Comparison of ENCODE assay signal across 1 cellular context in the genomic region with DNA sequence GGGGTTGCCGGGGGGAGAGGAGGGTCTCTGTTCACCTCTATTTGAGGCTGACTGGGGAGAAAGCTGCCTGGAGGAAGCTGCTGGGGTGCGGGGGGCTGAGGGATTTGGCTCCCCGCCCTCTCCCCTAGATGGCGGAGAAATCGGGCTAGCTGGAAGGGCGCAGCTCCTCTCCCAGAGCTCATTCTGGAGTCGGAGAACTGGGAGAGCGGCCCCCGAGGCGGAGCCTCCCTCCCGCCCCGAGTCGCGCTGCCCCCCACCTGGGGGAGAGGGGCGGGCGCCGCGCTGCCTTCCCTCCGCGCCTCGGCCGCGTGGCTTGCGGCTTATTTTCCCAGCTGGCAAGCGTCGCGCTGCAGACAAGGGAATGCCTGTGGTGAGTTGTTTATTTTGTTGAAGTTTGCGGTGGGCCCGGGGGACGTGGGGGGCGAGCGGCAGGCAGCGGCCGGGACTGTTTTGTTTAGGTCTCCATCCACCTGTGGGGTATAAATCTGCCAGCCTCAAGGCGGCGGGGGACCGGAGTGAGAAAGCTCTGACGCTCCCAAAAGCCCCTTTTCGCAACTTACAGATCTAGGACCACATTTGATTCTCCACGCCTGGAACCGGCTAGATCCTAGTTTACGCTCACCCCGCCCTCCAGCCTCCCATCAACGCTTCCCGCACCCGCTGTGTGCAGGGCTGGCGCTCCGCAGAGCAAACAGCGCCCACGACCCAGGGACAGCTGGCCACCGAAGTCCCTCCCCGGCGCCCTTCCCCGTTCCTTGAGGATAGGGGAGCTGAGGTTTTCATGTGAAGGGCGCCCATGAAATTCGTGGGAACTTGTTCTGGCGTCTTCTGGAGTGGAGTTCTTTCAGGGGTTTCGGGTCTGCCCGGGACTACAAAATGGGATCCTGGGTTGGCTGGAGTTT.
TF ChIP-seq lines count a peak whose summit lies in the region.

No MANE protein-coding gene starts in this region.

TF ChIP-seq in HEK293, 187 proteins besides CTCF, POLR2A, EP300 and RAD21 (continued from another document):
- TF ChIP-seq, protein P1, sequence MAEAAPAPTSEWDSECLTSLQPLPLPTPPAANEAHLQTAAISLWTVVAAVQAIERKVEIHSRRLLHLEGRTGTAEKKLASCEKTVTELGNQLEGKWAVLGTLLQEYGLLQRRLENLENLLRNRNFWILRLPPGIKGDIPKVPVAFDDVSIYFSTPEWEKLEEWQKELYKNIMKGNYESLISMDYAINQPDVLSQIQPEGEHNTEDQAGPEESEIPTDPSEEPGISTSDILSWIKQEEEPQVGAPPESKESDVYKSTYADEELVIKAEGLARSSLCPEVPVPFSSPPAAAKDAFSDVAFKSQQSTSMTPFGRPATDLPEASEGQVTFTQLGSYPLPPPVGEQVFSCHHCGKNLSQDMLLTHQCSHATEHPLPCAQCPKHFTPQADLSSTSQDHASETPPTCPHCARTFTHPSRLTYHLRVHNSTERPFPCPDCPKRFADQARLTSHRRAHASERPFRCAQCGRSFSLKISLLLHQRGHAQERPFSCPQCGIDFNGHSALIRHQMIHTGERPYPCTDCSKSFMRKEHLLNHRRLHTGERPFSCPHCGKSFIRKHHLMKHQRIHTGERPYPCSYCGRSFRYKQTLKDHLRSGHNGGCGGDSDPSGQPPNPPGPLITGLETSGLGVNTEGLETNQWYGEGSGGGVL (tag by site-specific recombination; IDR thresholded peaks at IDR 0.05) = peak; percentile 97
- 0 out of 2 replicates have a peak, but pooled peaks have one; percentile 51 for TF ChIP-seq ZNF768 (tag by site-specific recombination; IDR thresholded peaks at IDR 0.05)
- TF ChIP-seq, protein P2, sequence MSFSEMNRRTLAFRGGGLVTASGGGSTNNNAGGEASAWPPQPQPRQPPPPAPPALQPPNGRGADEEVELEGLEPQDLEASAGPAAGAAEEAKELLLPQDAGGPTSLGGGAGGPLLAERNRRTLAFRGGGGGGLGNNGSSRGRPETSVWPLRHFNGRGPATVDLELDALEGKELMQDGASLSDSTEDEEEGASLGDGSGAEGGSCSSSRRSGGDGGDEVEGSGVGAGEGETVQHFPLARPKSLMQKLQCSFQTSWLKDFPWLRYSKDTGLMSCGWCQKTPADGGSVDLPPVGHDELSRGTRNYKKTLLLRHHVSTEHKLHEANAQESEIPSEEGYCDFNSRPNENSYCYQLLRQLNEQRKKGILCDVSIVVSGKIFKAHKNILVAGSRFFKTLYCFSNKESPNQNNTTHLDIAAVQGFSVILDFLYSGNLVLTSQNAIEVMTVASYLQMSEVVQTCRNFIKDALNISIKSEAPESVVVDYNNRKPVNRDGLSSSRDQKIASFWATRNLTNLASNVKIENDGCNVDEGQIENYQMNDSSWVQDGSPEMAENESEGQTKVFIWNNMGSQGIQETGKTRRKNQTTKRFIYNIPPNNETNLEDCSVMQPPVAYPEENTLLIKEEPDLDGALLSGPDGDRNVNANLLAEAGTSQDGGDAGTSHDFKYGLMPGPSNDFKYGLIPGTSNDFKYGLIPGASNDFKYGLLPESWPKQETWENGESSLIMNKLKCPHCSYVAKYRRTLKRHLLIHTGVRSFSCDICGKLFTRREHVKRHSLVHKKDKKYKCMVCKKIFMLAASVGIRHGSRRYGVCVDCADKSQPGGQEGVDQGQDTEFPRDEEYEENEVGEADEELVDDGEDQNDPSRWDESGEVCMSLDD (tag by site-specific recombination; IDR thresholded peaks at IDR 0.05) = peak; percentile 97
- TF ChIP-seq, protein P3, sequence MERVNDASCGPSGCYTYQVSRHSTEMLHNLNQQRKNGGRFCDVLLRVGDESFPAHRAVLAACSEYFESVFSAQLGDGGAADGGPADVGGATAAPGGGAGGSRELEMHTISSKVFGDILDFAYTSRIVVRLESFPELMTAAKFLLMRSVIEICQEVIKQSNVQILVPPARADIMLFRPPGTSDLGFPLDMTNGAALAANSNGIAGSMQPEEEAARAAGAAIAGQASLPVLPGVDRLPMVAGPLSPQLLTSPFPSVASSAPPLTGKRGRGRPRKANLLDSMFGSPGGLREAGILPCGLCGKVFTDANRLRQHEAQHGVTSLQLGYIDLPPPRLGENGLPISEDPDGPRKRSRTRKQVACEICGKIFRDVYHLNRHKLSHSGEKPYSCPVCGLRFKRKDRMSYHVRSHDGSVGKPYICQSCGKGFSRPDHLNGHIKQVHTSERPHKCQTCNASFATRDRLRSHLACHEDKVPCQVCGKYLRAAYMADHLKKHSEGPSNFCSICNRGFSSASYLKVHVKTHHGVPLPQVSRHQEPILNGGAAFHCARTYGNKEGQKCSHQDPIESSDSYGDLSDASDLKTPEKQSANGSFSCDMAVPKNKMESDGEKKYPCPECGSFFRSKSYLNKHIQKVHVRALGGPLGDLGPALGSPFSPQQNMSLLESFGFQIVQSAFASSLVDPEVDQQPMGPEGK (tag by site-specific recombination; IDR thresholded peaks at IDR 0.05) = peak; percentile 97
- peak; percentile 36; the same call in 1 of the 2 replicates for TF ChIP-seq HOXD13 (CRISPR knock-in tag; IDR thresholded peaks at IDR 0.05; ENCODE audit: borderline replicate concordance)
- TF ChIP-seq WT1 (tag by site-specific recombination; IDR thresholded peaks at IDR 0.05) = peak; percentile 29
- TF ChIP-seq, protein P4, sequence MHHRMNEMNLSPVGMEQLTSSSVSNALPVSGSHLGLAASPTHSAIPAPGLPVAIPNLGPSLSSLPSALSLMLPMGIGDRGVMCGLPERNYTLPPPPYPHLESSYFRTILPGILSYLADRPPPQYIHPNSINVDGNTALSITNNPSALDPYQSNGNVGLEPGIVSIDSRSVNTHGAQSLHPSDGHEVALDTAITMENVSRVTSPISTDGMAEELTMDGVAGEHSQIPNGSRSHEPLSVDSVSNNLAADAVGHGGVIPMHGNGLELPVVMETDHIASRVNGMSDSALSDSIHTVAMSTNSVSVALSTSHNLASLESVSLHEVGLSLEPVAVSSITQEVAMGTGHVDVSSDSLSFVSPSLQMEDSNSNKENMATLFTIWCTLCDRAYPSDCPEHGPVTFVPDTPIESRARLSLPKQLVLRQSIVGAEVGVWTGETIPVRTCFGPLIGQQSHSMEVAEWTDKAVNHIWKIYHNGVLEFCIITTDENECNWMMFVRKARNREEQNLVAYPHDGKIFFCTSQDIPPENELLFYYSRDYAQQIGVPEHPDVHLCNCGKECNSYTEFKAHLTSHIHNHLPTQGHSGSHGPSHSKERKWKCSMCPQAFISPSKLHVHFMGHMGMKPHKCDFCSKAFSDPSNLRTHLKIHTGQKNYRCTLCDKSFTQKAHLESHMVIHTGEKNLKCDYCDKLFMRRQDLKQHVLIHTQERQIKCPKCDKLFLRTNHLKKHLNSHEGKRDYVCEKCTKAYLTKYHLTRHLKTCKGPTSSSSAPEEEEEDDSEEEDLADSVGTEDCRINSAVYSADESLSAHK (tag by site-specific recombination; IDR thresholded peaks at IDR 0.05) = peak; percentile 82
- peak; percentile 5; the same call in 1 of the 2 replicates for TF ChIP-seq KLF9 (tag by site-specific recombination; IDR thresholded peaks at IDR 0.05; ENCODE audit: low read depth)
- TF ChIP-seq ZNF324 (tag by site-specific recombination; IDR thresholded peaks at IDR 0.05) = 0 out of 2 replicates have a peak, but pooled peaks have one; percentile 11
- peak; percentile 35; the same call in 1 of the 2 replicates for TF ChIP-seq ZSCAN30 (tag by site-specific recombination; IDR thresholded peaks at IDR 0.05)
- TF ChIP-seq ZNF350 (tag by site-specific recombination; IDR thresholded peaks at IDR 0.05) = no peak
- TF ChIP-seq ZFP37 (tag by site-specific recombination; IDR thresholded peaks at IDR 0.05) = 0 out of 2 replicates have a peak, but pooled peaks have one; percentile 39
- TF ChIP-seq ZNF341 (tag by site-specific recombination; IDR thresholded peaks at IDR 0.05; ENCODE audit: low read depth) = peak; percentile 76
- TF ChIP-seq ZNF843 (tag by site-specific recombination; IDR thresholded peaks at IDR 0.05) = peak; percentile 45; the same call in 1 of the 2 replicates
- TF ChIP-seq REPIN1 (tag by site-specific recombination; IDR thresholded peaks at IDR 0.05; ENCODE audit: low read depth) = no peak
TF ChIP-seq in HEK293: peak in this region for 51.
